17 cellular contexts compared by ENCODE assay signal in the genomic region with DNA sequence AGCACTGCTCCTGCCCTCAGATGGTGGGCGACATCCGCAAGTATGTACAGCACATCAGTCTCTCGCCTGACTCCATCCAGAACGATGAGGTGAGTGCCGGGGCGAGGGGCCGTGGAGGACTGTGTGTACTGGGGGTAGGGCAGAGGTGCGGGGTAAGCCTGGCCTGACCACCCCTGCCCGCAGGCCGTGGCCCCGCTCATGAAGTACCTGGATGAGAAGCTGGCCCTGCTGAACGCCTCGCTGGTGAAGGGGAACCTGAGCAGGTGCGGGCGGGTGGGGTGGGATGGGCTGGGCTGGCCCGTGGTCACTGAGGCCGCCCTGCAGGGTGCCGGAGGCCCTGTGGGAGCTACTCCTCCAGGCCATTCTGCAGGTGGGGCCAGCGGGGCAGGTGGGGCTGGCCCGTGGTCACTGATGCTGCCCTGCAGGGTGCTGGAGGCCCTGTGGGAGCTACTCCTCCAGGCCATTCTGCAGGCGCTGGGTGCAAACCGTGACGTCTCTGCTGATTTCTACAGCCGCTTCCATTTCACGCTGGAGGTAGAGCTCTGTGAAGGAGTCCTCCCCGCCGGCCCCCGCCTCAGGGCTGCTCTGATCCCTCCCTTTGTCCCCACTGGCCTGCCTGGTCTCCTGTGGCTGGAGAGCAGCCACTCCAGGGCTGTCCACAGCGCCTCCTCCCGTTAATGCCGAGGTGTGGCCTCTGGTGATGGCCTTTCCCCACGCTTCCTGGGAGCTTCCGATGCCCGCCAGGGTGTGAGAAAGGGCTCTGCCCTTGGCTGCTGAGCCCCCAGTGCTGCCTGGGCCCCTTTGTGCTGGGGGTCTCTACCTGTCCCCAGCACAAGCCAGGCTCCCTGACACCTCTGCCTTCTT. TPM values are rescaled to one million over a fixed set of nuclear protein-coding genes. Genes with fewer than 3 reads are reported as not detected.
DNase-seq lines count a peak whose midpoint lies in the region; ATAC-seq, FAIRE-seq and TF ChIP-seq lines count a peak whose summit lies in the region.
"Had no signal": no experiment of that assay in that cellular context is flagged by ENCODE, and none has a peak within 500 bp of the region (broad histone marks: within the 10 kb centered on the region; RNA-seq: fewer than 3 reads in every experiment).

No MANE protein-coding gene starts in this region.

- TF ChIP-seq CTCF in BE2C (IDR thresholded peaks at IDR 0.05; ENCODE audit: low read depth, low read length): peak; percentile 55
- TF ChIP-seq CTCF in HFFc6 (IDR thresholded peaks at IDR 0.05): peak; percentile 49
- peak; percentile 31 to 63 (median 61) for TF ChIP-seq CTCF in keratinocyte (optimal IDR thresholded peaks at IDR 0.05 in 1 of 3, IDR thresholded peaks at IDR 0.05 in 1 of 3, conservative IDR thresholded peaks at IDR 0.05 in 1 of 3; ENCODE audit: extremely low read depth in 1 of 3, insufficient read depth in 2 of 3, low read length in 3 of 3)

- dilution Hi-C loops in keratinocyte (cut with MboI; ENCODE audit: extremely low pct_ligation_motif_present, low sequenced_read_pairs): no loop called here

- no peak overlapping the region for H3K27ac ChIP-seq in keratinocyte (ENCODE audit: control insufficient read depth, insufficient read depth, low read length)

- H2AFZ ChIP-seq in keratinocyte (ENCODE audit: control insufficient read depth, low read length): no peak overlapping the region

- H3K36me3 ChIP-seq in BE2C (peaks cover 25% of the 10 kb centered on the region), keratinocyte (ENCODE audit: control insufficient read depth in 2 of 2, extremely low read depth in 1 of 2, insufficient read depth in 2 of 2, low read length in 2 of 2) (peaks cover 12 to 15% of the 10 kb centered on the region in 2 experiments)

- no peak overlapping the region for H3K4me3 ChIP-seq in BE2C (ENCODE audit: low read depth, low read length)
- H3K4me3 ChIP-seq in keratinocyte (ENCODE audit: control insufficient read depth in 2 of 3, extremely low read depth in 1 of 3, insufficient read depth in 2 of 3, low read depth in 1 of 3, low read length in 3 of 3): no peak overlapping the region

- peaks cover 8% of the 10 kb centered on the region for H3K4me1 ChIP-seq in BE2C
- peaks cover 30% of the 10 kb centered on the region for H3K4me1 ChIP-seq in keratinocyte (ENCODE audit: control insufficient read depth, extremely low read depth, insufficient read depth, low read length)

- H3K27ac Mint-ChIP-seq in HFFc6: no peak overlapping the region
- H3K27ac Mint-ChIP-seq in T-helper 17 cell: no peak overlapping the region
- H3K27ac Mint-ChIP-seq: activated naive CD4-positive, alpha-beta T cell treated with anti-CD3 and anti-CD28 coated beads for 36 hours had no signal

- H3K36me3 Mint-ChIP-seq in HFFc6 (ENCODE audit: low read depth): no peaks in the 10 kb centered on the region
- no peaks in the 10 kb centered on the region for H3K36me3 Mint-ChIP-seq in T-helper 17 cell (ENCODE audit: low read depth)

- DNase-seq in BE2C: peak; percentile 68
- DNase-seq in HFFc6: no peak
- DNase-seq in T-helper 17 cell: no peak
- no peak for DNase-seq in keratinocyte (ENCODE audit: low read depth, low spot score)
- no peak for DNase-seq in stimulated activated CD4-positive, alpha-beta T cell treated with anti-CD3 and anti-CD28 coated beads, Interleukin-4, amount 100 ng/mL, for 4 hours
- no peak for DNase-seq in iPS-NIHi7 (ENCODE audit: extremely low spot score)
- DNase-seq: activated CD4-positive, alpha-beta T cell treated with anti-CD3 and anti-CD28 coated beads for 48 hours; activated naive CD4-positive, alpha-beta T cell treated with anti-CD3 and anti-CD28 coated beads for 36 hours; hypothalamus; left cardiac atrium; midbrain; MV-4-11; NCI-H2107; SIG-M5 had no signal

- H3K9me3 Mint-ChIP-seq in HFFc6: no peaks in the 10 kb centered on the region
- H3K9me3 Mint-ChIP-seq: activated naive CD4-positive, alpha-beta T cell treated with anti-CD3 and anti-CD28 coated beads for 36 hours had no signal

- peaks cover 2% of the 10 kb centered on the region for H4K20me1 ChIP-seq in keratinocyte (ENCODE audit: control insufficient read depth, extremely low read depth, insufficient read depth, low read length)

- no peaks in the 10 kb centered on the region for H3K9me1 ChIP-seq in keratinocyte (ENCODE audit: control insufficient read depth, extremely low read depth, insufficient read depth, low read length)

- no peak for FAIRE-seq in keratinocyte (lab: Jason Lieb, UNC)

- peaks cover 30% of the 10 kb centered on the region for H3K27me3 ChIP-seq in BE2C
- peaks cover 11% of the 10 kb centered on the region for H3K27me3 ChIP-seq in keratinocyte (ENCODE audit: control insufficient read depth, extremely low read depth, insufficient read depth, low read length)

- H3K27me3 Mint-ChIP-seq in HFFc6 (ENCODE audit: insufficient read depth): no peaks in the 10 kb centered on the region; the same call in 1 of the 2 replicates
- no peaks in the 10 kb centered on the region for H3K27me3 Mint-ChIP-seq in T-helper 17 cell

- peak overlapping the region; percentile 27 for H3K4me2 ChIP-seq in keratinocyte (ENCODE audit: control insufficient read depth, extremely low read depth, insufficient read depth, low read depth, low read length)

- H3K9me3 ChIP-seq in BE2C (no peaks in the 10 kb centered on the region), T-helper 17 cell (ENCODE audit: control insufficient read depth, low read length, poor library complexity, severe bottlenecking) (no peaks in the 10 kb centered on the region), keratinocyte (ENCODE audit: control insufficient read depth, low read depth, low read length) (no peaks in the 10 kb centered on the region)

- ATAC-seq in T-helper 17 cell: no peak
- ATAC-seq in HG02571 (IDR thresholded peaks at IDR 0.05; ENCODE audit: unreplicated experiment): no peak
- no peak for ATAC-seq in GM19452 (IDR thresholded peaks at IDR 0.05; ENCODE audit: unreplicated experiment)
- ATAC-seq: left cardiac atrium, sciatic nerve had no signal

- peaks cover 16% of the 10 kb centered on the region for H3K79me2 ChIP-seq in keratinocyte (ENCODE audit: control insufficient read depth, insufficient read depth, low read length)

- H3K4me3 Mint-ChIP-seq in HFFc6: no peak overlapping the region
- H3K4me3 Mint-ChIP-seq in T-helper 17 cell: peak overlapping the region; percentile 57
- H3K4me3 Mint-ChIP-seq: activated naive CD4-positive, alpha-beta T cell treated with anti-CD3 and anti-CD28 coated beads for 36 hours had no signal

- H3K4me1 Mint-ChIP-seq in HFFc6 (ENCODE audit: low read depth): peaks cover 6% of the 10 kb centered on the region
- peaks cover 23% of the 10 kb centered on the region for H3K4me1 Mint-ChIP-seq in T-helper 17 cell

- H3K9ac ChIP-seq in keratinocyte (ENCODE audit: control insufficient read depth, extremely low read depth, insufficient read depth, low read length): no peak overlapping the region

RNA-seq across cellular contexts. Expression of gene TSR3, which starts 5.0 kb away (rescaled TPM):
- 122 TPM for polyA plus RNA-seq in BE2C (2012; ENCODE audit: insufficient read depth, insufficient read length, low read depth)
- total RNA-seq in HFFc6 (2021; fragmentation: NEBNext Ultra II Directional; extraction: Animal tissue kit (Norgen Biotek cat#: 25700)): 10 to 100 TPM; 73.7 to 84.6 (median 78.1) TPM
- 10 to 100 TPM; 24.4 to 27.7 TPM for total RNA-seq in T-helper 17 cell
- polyA plus RNA-seq in keratinocyte: 33.0 to 49.0 TPM (median 40.8 TPM) in 3 replicates
- 15.8 TPM for polyA plus RNA-seq in keratinocyte (2011; ENCODE audit: low read depth)
- polyA plus RNA-seq in keratinocyte (2011; cell fraction: cytosol; rRNA removed): 22.6 and 56.4 TPM in 2 replicates
- polyA plus RNA-seq in keratinocyte (2011; cell fraction: nucleus; rRNA removed): 22.1 and 23.5 TPM in 2 replicates
- 30.6 and 71.3 TPM in 2 replicates for polyA plus RNA-seq in keratinocyte (2012; ENCODE audit: low replicate concordance)
- polyA minus RNA-seq in keratinocyte: 10.2 to 33.4 TPM (median 17.3 TPM) in 3 replicates
- 87.1 TPM for polyA minus RNA-seq in keratinocyte (2011; cell fraction: cytosol; rRNA and poly(A)+ RNA removed)
- polyA minus RNA-seq in keratinocyte (2011; cell fraction: nucleus; rRNA and poly(A)+ RNA removed): 11.6 and 12.7 TPM in 2 replicates

RNA-seq across cellular contexts. Expression of gene GNPTG, which starts 5.1 kb away (rescaled TPM):
- polyA plus RNA-seq in BE2C (2012; ENCODE audit: insufficient read depth, insufficient read length, low read depth): 61.1 TPM
- 10 to 100 TPM; 46.8 to 68.1 (median 52.6) TPM for total RNA-seq in HFFc6 (2021; fragmentation: NEBNext Ultra II Directional; extraction: Animal tissue kit (Norgen Biotek cat#: 25700))
- total RNA-seq in T-helper 17 cell: 10 to 100 TPM; 39.2 to 48.0 TPM
- polyA plus RNA-seq in keratinocyte: 30.9 to 68.7 TPM (median 30.9 TPM) in 3 replicates
- polyA plus RNA-seq in keratinocyte (2011; ENCODE audit: low read depth): 36.8 TPM
- 24.4 and 54.9 TPM in 2 replicates for polyA plus RNA-seq in keratinocyte (2011; cell fraction: cytosol; rRNA removed)
- polyA plus RNA-seq in keratinocyte (2011; cell fraction: nucleus; rRNA removed): 76.6 and 95.0 TPM in 2 replicates
- 19.5 and 33.9 TPM in 2 replicates for polyA plus RNA-seq in keratinocyte (2012; ENCODE audit: low replicate concordance)
- 12.4 to 24.9 TPM (median 16.7 TPM) in 3 replicates for polyA minus RNA-seq in keratinocyte
- polyA minus RNA-seq in keratinocyte (2011; cell fraction: cytosol; rRNA and poly(A)+ RNA removed): 38.9 TPM
- polyA minus RNA-seq in keratinocyte (2011; cell fraction: nucleus; rRNA and poly(A)+ RNA removed): 17.1 and 25.8 TPM in 2 replicates

RNA-seq across cellular contexts. Expression of gene BAIAP3, which starts 13.2 kb away (rescaled TPM):
- 0.96 TPM for polyA plus RNA-seq in BE2C (2012; ENCODE audit: insufficient read depth, insufficient read length, low read depth)
- total RNA-seq in HFFc6 (2021; fragmentation: NEBNext Ultra II Directional; extraction: Animal tissue kit (Norgen Biotek cat#: 25700)): under 1 TPM; 0.11 to 0.28 (median 0.16) TPM
- 10 to 100 TPM; 11.8 to 20.0 TPM for total RNA-seq in T-helper 17 cell
- polyA plus RNA-seq in keratinocyte: 0.09 to 0.10 TPM in 2 of 3 replicates, not detected in the other
- not detected for polyA plus RNA-seq in keratinocyte (2011; ENCODE audit: low read depth)
- polyA plus RNA-seq in keratinocyte (2011; cell fraction: cytosol; rRNA removed): 0.04 TPM in 1 of 2 replicates, not detected in the other
- 0.06 and 0.36 TPM in 2 replicates for polyA plus RNA-seq in keratinocyte (2011; cell fraction: nucleus; rRNA removed)
- 0.16 and 0.18 TPM in 2 replicates for polyA plus RNA-seq in keratinocyte (2012; ENCODE audit: low replicate concordance)
- polyA minus RNA-seq in keratinocyte: not detected in 3 replicates
- not detected for polyA minus RNA-seq in keratinocyte (2011; cell fraction: cytosol; rRNA and poly(A)+ RNA removed)
- polyA minus RNA-seq in keratinocyte (2011; cell fraction: nucleus; rRNA and poly(A)+ RNA removed): not detected in 2 replicates

RNA-seq across cellular contexts. Expression of gene UBE2I, which starts 37.2 kb away (rescaled TPM):
- polyA plus RNA-seq in BE2C (2012; ENCODE audit: insufficient read depth, insufficient read length, low read depth): 219 TPM
- 100 to 1,000 TPM; 116 to 147 (median 138) TPM for total RNA-seq in HFFc6 (2021; fragmentation: NEBNext Ultra II Directional; extraction: Animal tissue kit (Norgen Biotek cat#: 25700))
- 100 to 1,000 TPM; 233 to 249 TPM for total RNA-seq in T-helper 17 cell
- polyA plus RNA-seq in keratinocyte: 72.8 to 157 TPM (median 139 TPM) in 3 replicates
- polyA plus RNA-seq in keratinocyte (2011; ENCODE audit: low read depth): 332 TPM
- 136 and 183 TPM in 2 replicates for polyA plus RNA-seq in keratinocyte (2011; cell fraction: cytosol; rRNA removed)
- polyA plus RNA-seq in keratinocyte (2011; cell fraction: nucleus; rRNA removed): 107 and 113 TPM in 2 replicates
- 109 and 116 TPM in 2 replicates for polyA plus RNA-seq in keratinocyte (2012; ENCODE audit: low replicate concordance)
- polyA minus RNA-seq in keratinocyte: 37.7 to 67.5 TPM (median 54.1 TPM) in 3 replicates
- polyA minus RNA-seq in keratinocyte (2011; cell fraction: cytosol; rRNA and poly(A)+ RNA removed): 50.6 TPM
- 25.5 and 46.0 TPM in 2 replicates for polyA minus RNA-seq in keratinocyte (2011; cell fraction: nucleus; rRNA and poly(A)+ RNA removed)

Comparison
In these comparisons a context has a peak if more than half of its experiments do, and no peak if none do; other contexts are left out.
1. RNA of gene BAIAP3, which starts 13.2 kb away (total RNA-seq): 11.8 to 20.0 TPM in T-helper 17 cell; 0.11 to 0.28 TPM in HFFc6; every median in the first group is over 4 times any median in the second.
2. Peak in every context shown above with its lines, with median percentiles within 50 percentile points of each other: CTCF ChIP-seq.